Comparison of ENCODE assay signal across 17 cellular contexts in genomic region chr19:1839658-1840540, GRCh38. TPM values are rescaled to one million over a fixed set of nuclear protein-coding genes. Genes with fewer than 3 reads are reported as not detected.
DNase-seq lines count a peak whose midpoint lies in the region; ATAC-seq and TF ChIP-seq lines count a peak whose summit lies in the region.
"Had no signal": no experiment of that assay in that cellular context is flagged by ENCODE, and none has a peak within 500 bp of the region (broad histone marks: within the 10 kb centered on the region; RNA-seq: fewer than 3 reads in every experiment).

No MANE protein-coding gene starts in this region.

- H3K36me3 ChIP-seq in heart left ventricle (peaks cover 0 to 8% (median 0%) of the 10 kb centered on the region in 9 donors), mucosa of descending colon (ENCODE audit: low read depth) (no peaks in the 10 kb centered on the region), upper lobe of right lung (no peaks in the 10 kb centered on the region)
- no peaks in the 10 kb centered on the region for H3K36me3 ChIP-seq in CD8-positive, alpha-beta T cell (ENCODE audit: insufficient read depth, low read length)

- no peak for TF ChIP-seq CTCF in heart left ventricle (IDR thresholded peaks at IDR 0.05)
- no peak for TF ChIP-seq CTCF in mucosa of descending colon (IDR thresholded peaks at IDR 0.05)
- TF ChIP-seq CTCF in upper lobe of right lung (IDR thresholded peaks at IDR 0.05): no peak
- no peak for TF ChIP-seq CTCF in GM10248 (IDR thresholded peaks at IDR 0.05; ENCODE audit: control extremely low read depth, extremely low read depth, low read depth, missing control alignments)
- no peak for TF ChIP-seq CTCF in CD8-positive, alpha-beta T cell (IDR thresholded peaks at IDR 0.05)

- no peaks in the 10 kb centered on the region for H3K9me3 Mint-ChIP-seq in central memory CD8-positive, alpha-beta T cell
- H3K9me3 Mint-ChIP-seq in CD8-positive, alpha-beta T cell: no peaks in the 10 kb centered on the region
- H3K9me3 Mint-ChIP-seq: naive thymus-derived CD8-positive, alpha-beta T cell had no signal

- no peaks in the 10 kb centered on the region for H3K9me3 ChIP-seq in heart left ventricle
- no peaks in the 10 kb centered on the region for H3K9me3 ChIP-seq in mucosa of descending colon
- no peaks in the 10 kb centered on the region for H3K9me3 ChIP-seq in upper lobe of right lung
- H3K9me3 ChIP-seq in CD8-positive, alpha-beta T cell (ENCODE audit: low read length): no peaks in the 10 kb centered on the region
- H3K9me3 ChIP-seq: stomach had no signal

- POLR2A ChIA-PET in GM10248 (lab: Yijun Ruan, JAX): interaction anchor here (0.6 to 0.9 kb wide), 2 partner anchors 37 to 250 kb away, joined by 3 read pairs; no protein-coding TSS in a partner anchor
- POLR2A ChIA-PET in CD8-positive, alpha-beta T cell (lab: Charles Lee): no interaction called here

- no peaks in the 10 kb centered on the region for H3K27me3 Mint-ChIP-seq in central memory CD8-positive, alpha-beta T cell
- no peaks in the 10 kb centered on the region for H3K27me3 Mint-ChIP-seq in CD8-positive, alpha-beta T cell (ENCODE audit: low read depth)
- H3K27me3 Mint-ChIP-seq: naive thymus-derived CD8-positive, alpha-beta T cell had no signal

- H3K36me3 Mint-ChIP-seq in central memory CD8-positive, alpha-beta T cell (ENCODE audit: insufficient read depth): peaks cover 30% of the 10 kb centered on the region
- H3K36me3 Mint-ChIP-seq in CD8-positive, alpha-beta T cell: peaks cover 20% of the 10 kb centered on the region

- DNase-seq in heart left ventricle (no peak), left cardiac atrium (no peak), mucosa of descending colon (peak; percentile 87 to 89 (median 87)), upper lobe of right lung (no peak), GM10248 (ENCODE audit: extremely low spot score) (no peak), DMS153 (lab: John Stamatoyannopoulos, UW) (no peak)
- DNase-seq in central memory CD8-positive, alpha-beta T cell (ENCODE audit: low spot score in 2 of 2): no peak
- no peak for DNase-seq in CD8-positive, alpha-beta T cell
- DNase-seq: activated T-cell treated with anti-CD3 and anti-CD28 coated beads for 4 hours; amniotic stem cell; erythroblast; naive thymus-derived CD8-positive, alpha-beta T cell; NCI-H1436; NCI-H446; stomach had no signal

- H3K27ac Mint-ChIP-seq in central memory CD8-positive, alpha-beta T cell (ENCODE audit: low read depth): peak overlapping the region; percentile 57
- H3K27ac Mint-ChIP-seq in CD8-positive, alpha-beta T cell: no peak overlapping the region

- TF ChIP-seq POLR2A in heart left ventricle (IDR thresholded peaks at IDR 0.05): no peak

- H3K4me3 ChIP-seq in heart left ventricle: peak overlapping the region in 3 of 12 donors; percentile 47 to 50 (median 47)
- H3K4me3 ChIP-seq in mucosa of descending colon: no peak overlapping the region
- peak overlapping the region; percentile 8 for H3K4me3 ChIP-seq in upper lobe of right lung
- H3K4me3 ChIP-seq in CD8-positive, alpha-beta T cell (ENCODE audit: low read depth, low read length): no peak overlapping the region
- H3K4me3 ChIP-seq: coronary artery, stomach had no signal

- H3K27ac ChIP-seq in heart left ventricle (peak overlapping the region in 10 of 12 donors; percentile 8 to 80 (median 67)), upper lobe of right lung (peak overlapping the region; percentile 47)
- H3K27ac ChIP-seq in CD8-positive, alpha-beta T cell (ENCODE audit: low read depth, low read length): no peak overlapping the region

- H3K4me1 ChIP-seq in heart left ventricle (peaks cover 0 to 89% (median 64%) of the 10 kb centered on the region in 12 donors), mucosa of descending colon (ENCODE audit: low read depth) (peaks cover 51% of the 10 kb centered on the region), upper lobe of right lung (peaks cover 48% of the 10 kb centered on the region)
- peaks cover 42% of the 10 kb centered on the region for H3K4me1 ChIP-seq in CD8-positive, alpha-beta T cell (ENCODE audit: insufficient read depth, low read length)

- intact Hi-C loops in heart left ventricle (cut with DNase I) (no loop called here), left cardiac atrium (cut with DNase I) (no loop called here), mucosa of descending colon (cut with DNase I, micrococcal nuclease) (no loop called here), upper lobe of right lung (cut with DNase I) (no loop called here)
- intact Hi-C loops in CD8-positive, alpha-beta T cell (cut with DNase I, micrococcal nuclease): no loop called here

- CTCF ChIA-PET in GM10248 (lab: Yijun Ruan, JAX): interaction anchor here (0.6 to 7.1 kb wide), 6 partner anchors 13 to 168 kb away, joined by 3 to 152 read pairs (median 3); no protein-coding TSS in a partner anchor
- CTCF ChIA-PET in CD8-positive, alpha-beta T cell (lab: Charles Lee): interaction anchor here (0.5 to 1.9 kb wide), 3 partner anchors 14 to 246 kb away, joined by 3 to 5 read pairs (median 4); no protein-coding TSS in a partner anchor

- H3K27me3 ChIP-seq in heart left ventricle (no peaks in the 10 kb centered on the region), upper lobe of right lung (no peaks in the 10 kb centered on the region)
- H3K27me3 ChIP-seq in CD8-positive, alpha-beta T cell (ENCODE audit: insufficient read depth, low read length): no peaks in the 10 kb centered on the region
- H3K27me3 ChIP-seq: stomach had no signal

- no peak overlapping the region for H3K4me3 Mint-ChIP-seq in central memory CD8-positive, alpha-beta T cell
- no peak overlapping the region for H3K4me3 Mint-ChIP-seq in CD8-positive, alpha-beta T cell

- H3K4me1 Mint-ChIP-seq in central memory CD8-positive, alpha-beta T cell: peaks cover 49% of the 10 kb centered on the region
- H3K4me1 Mint-ChIP-seq in CD8-positive, alpha-beta T cell (ENCODE audit: low read depth): peaks cover 47% of the 10 kb centered on the region

- 49 to 68% (median 63%) methylated on average over 22 to 25 of the region's 25 CpGs for WGBS in heart left ventricle, 4 donors

- ATAC-seq in heart left ventricle (peak in 1 of 4 donors; percentile 7), left cardiac atrium (no peak), mucosa of descending colon (peak; percentile 84), upper lobe of right lung (peak; percentile 5)
- no peak for ATAC-seq in central memory CD8-positive, alpha-beta T cell (replicated peaks; ENCODE audit: extremely low read depth, poor library complexity, severe bottlenecking)
- ATAC-seq in CD8-positive, alpha-beta T cell: no peak
- ATAC-seq: activated CD4-positive, CD25-positive, alpha-beta regulatory T cell treated with anti-CD3 and anti-CD28 coated beads, Interleukin-2, amount 50 U/mL, for 24 hours; naive thymus-derived CD8-positive, alpha-beta T cell had no signal

RNA-seq across cellular contexts. Expression of gene REXO1, which starts 8.4 kb away (rescaled TPM):
- total RNA-seq in heart left ventricle (10 to 100 TPM; 13.2 to 22.4 (median 16.5) TPM), left cardiac atrium (10 to 100 TPM; 14.8 to 22.3 TPM), mucosa of descending colon (10 to 100 TPM; 45.4 to 54.3 (median 50.2) TPM), upper lobe of right lung (37.2 TPM)
- polyA plus RNA-seq in heart left ventricle: 10 to 100 TPM; 16.3 to 16.4 TPM
- total RNA-seq in CD8-positive, alpha-beta T cell: 100 to 1,000 TPM; 143 to 152 TPM

RNA-seq across cellular contexts. Expression of gene KLF16, which starts 23.5 kb away (rescaled TPM):
- 10 to 100 TPM in 4 of 9 donors, 1 to 10 TPM in 5; 2.9 to 19.7 (median 9.2) TPM for total RNA-seq in heart left ventricle
- polyA plus RNA-seq in heart left ventricle: 10 to 100 TPM in 1 of 2 donors, 1 to 10 TPM in 1; 3.5 to 10.2 TPM
- 10 to 100 TPM in 1 of 2 donors, 1 to 10 TPM in 1; 9.9 to 12.9 TPM for total RNA-seq in left cardiac atrium
- 10 to 100 TPM; 22.6 to 26.5 (median 25.6) TPM for total RNA-seq in mucosa of descending colon
- 28.0 TPM for total RNA-seq in upper lobe of right lung
- 10 to 100 TPM; 85.7 to 88.7 TPM for total RNA-seq in CD8-positive, alpha-beta T cell

RNA-seq across cellular contexts. Expression of gene ATP8B3, which starts 27.8 kb away (rescaled TPM):
- total RNA-seq in heart left ventricle: 1 to 10 TPM in 3 of 9 donors, under 1 TPM in 6; 0.19 to 3.5 (median 0.72) TPM
- under 1 TPM; 0.42 to 0.78 TPM for polyA plus RNA-seq in heart left ventricle
- 1 to 10 TPM in 1 of 2 donors, under 1 TPM in 1; 0.52 to 1.6 TPM for total RNA-seq in left cardiac atrium
- total RNA-seq in mucosa of descending colon: 1 to 10 TPM in 1 of 3 donors, under 1 TPM in 2; 0.55 to 1.2 (median 0.80) TPM
- 0.64 TPM for total RNA-seq in upper lobe of right lung
- 1 to 10 TPM; 1.9 to 2.9 TPM for total RNA-seq in CD8-positive, alpha-beta T cell

RNA-seq across cellular contexts. Expression of gene ABHD17A, which starts 45.4 kb away (rescaled TPM):
- total RNA-seq in heart left ventricle (100 to 1,000 TPM in 2 of 9 donors, 10 to 100 TPM in 7; 48.5 to 121 (median 52.0) TPM), left cardiac atrium (10 to 100 TPM; 60.8 to 66.1 TPM), mucosa of descending colon (10 to 100 TPM; 60.9 to 65.8 (median 65.8) TPM), upper lobe of right lung (76.1 TPM)
- polyA plus RNA-seq in heart left ventricle: 100 to 1,000 TPM in 1 of 2 donors, 10 to 100 TPM in 1; 64.1 to 116 TPM
- 100 to 1,000 TPM; 204 TPM for total RNA-seq in CD8-positive, alpha-beta T cell

Comparison
In these comparisons a context has a peak if more than half of its experiments do, and no peak if none do; other contexts are left out.
1. ATAC-seq: peak in mucosa of descending colon (single experiment) and upper lobe of right lung (single experiment); none in left cardiac atrium (0 of 2), central memory CD8-positive, alpha-beta T cell (single experiment) and CD8-positive, alpha-beta T cell (single experiment).
2. DNase-seq: peak in mucosa of descending colon (3 of 3); none in heart left ventricle (0 of 5), left cardiac atrium (single experiment), central memory CD8-positive, alpha-beta T cell (0 of 2), upper lobe of right lung (single experiment), GM10248 (single experiment), DMS153 (single experiment) and CD8-positive, alpha-beta T cell (0 of 7).